19 cellular contexts compared by ENCODE assay signal in genomic region chr3:6524479-6524878, GRCh38.
DNase-seq lines count a peak whose midpoint lies in the region; ATAC-seq and TF ChIP-seq lines count a peak whose summit lies in the region.
"Had no signal": no experiment of that assay in that cellular context is flagged by ENCODE, and none has a peak within 500 bp of the region (broad histone marks: within the 10 kb centered on the region; RNA-seq: fewer than 3 reads in every experiment).

No MANE protein-coding gene starts in this region.

- H3K36me3 ChIP-seq in right atrium auricular region, result no peaks in the 10 kb centered on the region
- H3K36me3 ChIP-seq: BLaER1 had no signal

- no peak overlapping the region for H3K27ac ChIP-seq in right atrium auricular region
- H3K27ac ChIP-seq: 22Rv1, BLaER1, C4-2B, GM23248 had no signal

- H3K27me3 ChIP-seq in right atrium auricular region, result no peaks in the 10 kb centered on the region
- H3K27me3 ChIP-seq: BLaER1 had no signal

- no peak for DNase-seq in Right ventricle myocardium inferior (ENCODE audit: missing footprints)
- DNase-seq in right atrium auricular region (ENCODE audit: low spot score), result no peak
- peak; percentile 15 for DNase-seq in MV-4-11 (lab: John Stamatoyannopoulos, UW)
- no peak for DNase-seq in left cardiac atrium
- no peak for DNase-seq in NCI-H2196 (lab: John Stamatoyannopoulos, UW; ENCODE audit: unreplicated experiment)
- DNase-seq: Caco-2; CD4-positive, CD25-positive, alpha-beta regulatory T cell; CD8-positive, alpha-beta T cell; DMS79; EL; GDM1; GM23248; H7; HCEC 1CT had no signal

- intact Hi-C loops in Right ventricle myocardium inferior (cut with DNase I), result no loop called here
- intact Hi-C loops in left cardiac atrium (cut with DNase I), result no loop called here

- no peak for TF ChIP-seq CTCF in right atrium auricular region (IDR thresholded peaks at IDR 0.05)

- no peaks in the 10 kb centered on the region for H3K4me1 ChIP-seq in right atrium auricular region
- H3K4me1 ChIP-seq: BLaER1, Caco-2 had no signal

- ATAC-seq in Right ventricle myocardium inferior, result peak; percentile 67
- ATAC-seq in left cardiac atrium, result peak; percentile 39 to 59
- ATAC-seq in GM18868 (IDR thresholded peaks at IDR 0.05; ENCODE audit: unreplicated experiment), result no peak
- ATAC-seq: CD8-positive, alpha-beta T cell; GM12878 had no signal

- no peaks in the 10 kb centered on the region for H3K9me3 ChIP-seq in right atrium auricular region
- H3K9me3 ChIP-seq: BLaER1, Caco-2 had no signal

- no peak overlapping the region for H3K4me3 ChIP-seq in right atrium auricular region
- H3K4me3 ChIP-seq: BLaER1, GM12878, GM23248 had no signal
